Comparison of ENCODE assay signal across 13 cellular contexts in genomic region chr6:107066697-107067659, GRCh38. TPM values are rescaled to one million over a fixed set of nuclear protein-coding genes. Genes with fewer than 3 reads are reported as not detected.
DNase-seq lines count a peak whose midpoint lies in the region; ATAC-seq lines count a peak whose summit lies in the region.
"Had no signal": no experiment of that assay in that cellular context is flagged by ENCODE, and none has a peak within 500 bp of the region (broad histone marks: within the 10 kb centered on the region; RNA-seq: fewer than 3 reads in every experiment).

No MANE protein-coding gene starts in this region.

- no peaks in the 10 kb centered on the region for H3K9me3 Mint-ChIP-seq in activated T-cell treated with anti-CD3 and anti-CD28 coated beads, Interleukin-2, amount 50 U/mL, for 24 hours
- no peaks in the 10 kb centered on the region for H3K9me3 Mint-ChIP-seq in stimulated activated effector memory CD8-positive, alpha-beta T cell treated with anti-CD3 and anti-CD28 coated beads, Interleukin-12 subunit alpha, Interleukin-12 subunit beta, amount 100 ng/mL, for 72 hours

- no peak overlapping the region for H3K4me3 Mint-ChIP-seq in activated T-cell treated with anti-CD3 and anti-CD28 coated beads, Interleukin-2, amount 50 U/mL, for 24 hours
- H3K4me3 Mint-ChIP-seq in stimulated activated effector memory CD8-positive, alpha-beta T cell treated with anti-CD3 and anti-CD28 coated beads, Interleukin-12 subunit alpha, Interleukin-12 subunit beta, amount 100 ng/mL, for 72 hours: no peak overlapping the region

- peak overlapping the region; percentile 84 for H3K27ac Mint-ChIP-seq in activated T-cell treated with anti-CD3 and anti-CD28 coated beads, Interleukin-2, amount 50 U/mL, for 24 hours
- peak overlapping the region; percentile 88 for H3K27ac Mint-ChIP-seq in stimulated activated effector memory CD8-positive, alpha-beta T cell treated with anti-CD3 and anti-CD28 coated beads, Interleukin-12 subunit alpha, Interleukin-12 subunit beta, amount 100 ng/mL, for 72 hours

- H3K4me1 Mint-ChIP-seq in activated T-cell treated with anti-CD3 and anti-CD28 coated beads, Interleukin-2, amount 50 U/mL, for 24 hours (ENCODE audit: low read depth): peaks cover 35% of the 10 kb centered on the region
- H3K4me1 Mint-ChIP-seq in stimulated activated effector memory CD8-positive, alpha-beta T cell treated with anti-CD3 and anti-CD28 coated beads, Interleukin-12 subunit alpha, Interleukin-12 subunit beta, amount 100 ng/mL, for 72 hours: peaks cover 22% of the 10 kb centered on the region

- intact Hi-C loops in Right ventricle myocardium superior (cut with DNase I): no loop called here

- peaks cover 40% of the 10 kb centered on the region for H3K36me3 Mint-ChIP-seq in activated T-cell treated with anti-CD3 and anti-CD28 coated beads, Interleukin-2, amount 50 U/mL, for 24 hours (ENCODE audit: low read depth)
- H3K36me3 Mint-ChIP-seq in stimulated activated effector memory CD8-positive, alpha-beta T cell treated with anti-CD3 and anti-CD28 coated beads, Interleukin-12 subunit alpha, Interleukin-12 subunit beta, amount 100 ng/mL, for 72 hours: peaks cover 7% of the 10 kb centered on the region

- DNase-seq in activated T-cell treated with anti-CD3 and anti-CD28 coated beads, Interleukin-2, amount 50 U/mL, for 24 hours: no peak
- DNase-seq in activated T-cell treated with anti-CD3 and anti-CD28 coated beads for 4 hours: no peak
- peak; percentile 46 for DNase-seq in amniotic epithelial cell (ENCODE audit: low read depth)
- DNase-seq in stimulated activated effector memory CD8-positive, alpha-beta T cell treated with anti-CD3 and anti-CD28 coated beads, Interleukin-12 subunit alpha, Interleukin-12 subunit beta, amount 100 ng/mL, for 72 hours (ENCODE audit: low spot score in 2 of 2): peak in 1 of 2 donors; percentile 59
- DNase-seq in Right ventricle myocardium superior: no peak
- DNase-seq in HUDEP-2 (lab: John Stamatoyannopoulos, UW; ENCODE audit: unreplicated experiment in 76 of 76): no peak
- DNase-seq: activated gamma-delta T cell treated with Interleukin-2 at 50 U/mL for 16 hours, lower lobe of right lung, MM.1S, SK-N-SH, upper lobe of left lung had no signal

- ATAC-seq in HG02642 (IDR thresholded peaks at IDR 0.05; ENCODE audit: poor library complexity, unreplicated experiment): peak; percentile 38
- ATAC-seq in stimulated activated effector memory CD8-positive, alpha-beta T cell treated with anti-CD3 and anti-CD28 coated beads, Interleukin-12 subunit alpha, Interleukin-12 subunit beta, amount 100 ng/mL, for 72 hours: peak; percentile 77
- no peak for ATAC-seq in Right ventricle myocardium superior (ENCODE audit: poor library complexity)
- no peak for ATAC-seq in HG03378 (IDR thresholded peaks at IDR 0.05; ENCODE audit: unreplicated experiment)

- no peaks in the 10 kb centered on the region for H3K27me3 Mint-ChIP-seq in activated T-cell treated with anti-CD3 and anti-CD28 coated beads, Interleukin-2, amount 50 U/mL, for 24 hours

RNA-seq across cellular contexts. Expression of gene MTRES1, which starts 39.0 kb away (rescaled TPM):
- 39.1 TPM for total RNA-seq in Right ventricle myocardium superior

RNA-seq across cellular contexts. Expression of gene BEND3, which starts 48.3 kb away (rescaled TPM):
- 1.5 TPM for total RNA-seq in Right ventricle myocardium superior

Comparison
In these comparisons a context has a peak if more than half of its experiments do, and no peak if none do; other contexts are left out.
1. ATAC-seq: peak in HG02642 (single experiment) and stimulated activated effector memory CD8-positive, alpha-beta T cell treated with anti-CD3 and anti-CD28 coated beads, Interleukin-12 subunit alpha, Interleukin-12 subunit beta, amount 100 ng/mL, for 72 hours (single experiment); none in Right ventricle myocardium superior (single experiment) and HG03378 (single experiment).